13 cellular contexts compared by ENCODE assay signal in genomic region chr19:29679598-29680210, GRCh38. TPM values are rescaled to one million over a fixed set of nuclear protein-coding genes. Genes with fewer than 3 reads are reported as not detected.
DNase-seq lines count a peak whose midpoint lies in the region; ATAC-seq, FAIRE-seq and TF ChIP-seq lines count a peak whose summit lies in the region.
"Had no signal": no experiment of that assay in that cellular context is flagged by ENCODE, and none has a peak within 500 bp of the region (broad histone marks: within the 10 kb centered on the region; RNA-seq: fewer than 3 reads in every experiment).

No MANE protein-coding gene starts in this region.

- H3K27ac ChIP-seq in A549 (no peak overlapping the region), DND-41 (ENCODE audit: low read length) (peak overlapping the region; percentile 92), GM12878 (ENCODE audit: control insufficient read depth, insufficient read depth) (peak overlapping the region; percentile 86), colonic mucosa (no peak overlapping the region)

- FAIRE-seq in A549 (lab: Jason Lieb, UNC) (no peak), GM12878 (lab: Jason Lieb, UNC) (no peak)
- FAIRE-seq: keratinocyte had no signal

- POLR2A ChIA-PET in A549 (lab: Yijun Ruan, JAX) (no interaction called here), GM12878 (lab: Charles Lee) (interaction anchor here (1.0 kb wide), 1 partner anchor 15 kb away, joined by 3 read pairs; the partner anchor contains the start of gene PLEKHF1)

- peak overlapping the region; percentile 48 for H3K9ac ChIP-seq in DND-41 (ENCODE audit: low read depth, low read length)
- peak overlapping the region; percentile 34; the same call in 1 of the 2 replicates for H3K9ac ChIP-seq in GM12878 (ENCODE audit: control insufficient read depth, insufficient read depth, low read length)
- H3K9ac ChIP-seq in colonic mucosa (ENCODE audit: low read depth in 2 of 2, low read length in 2 of 2) = no peak overlapping the region

- H3K4me1 ChIP-seq in A549 (no peaks in the 10 kb centered on the region), DND-41 (ENCODE audit: insufficient read depth, low read length) (peaks cover 32% of the 10 kb centered on the region), GM12878 (ENCODE audit: control insufficient read depth, insufficient read depth, low read length) (peaks cover 27% of the 10 kb centered on the region), HAP-1 (no peaks in the 10 kb centered on the region; the same call in 1 of the 2 replicates), colonic mucosa (no peaks in the 10 kb centered on the region)

- H3K4me2 ChIP-seq in A549 (no peak overlapping the region), DND-41 (ENCODE audit: insufficient read depth, low read length) (peak overlapping the region; percentile 46), GM12878 (ENCODE audit: control insufficient read depth, insufficient read depth) (peak overlapping the region; percentile 83; the same call in 1 of the 2 replicates)
- H3K4me2 ChIP-seq: GM23338 had no signal

- TF ChIP-seq POLR2A in A549 (IDR thresholded peaks at IDR 0.05; ENCODE audit: low read length) (no peak), GM12878 (IDR thresholded peaks at IDR 0.05; ENCODE audit: low read depth, low read length) (no peak)

- H3K36me3 ChIP-seq in DND-41 (ENCODE audit: insufficient read depth, low read length) (peaks cover 20% of the 10 kb centered on the region), GM12878 (ENCODE audit: control insufficient read depth in 2 of 2, insufficient read depth in 2 of 2, low read length in 1 of 2) (peaks cover 0 to 28% of the 10 kb centered on the region in 2 experiments; a peak in 3 of 4 replicates), HAP-1 (replicated peaks) (peaks cover 6% of the 10 kb centered on the region; the same call in 1 of the 2 replicates), colonic mucosa (no peaks in the 10 kb centered on the region)

- SMC1A ChIA-PET in GM12878 (lab: Charles Lee; ENCODE audit: uncharacterized antibody, unreplicated experiment) = interaction anchor here (1.0 to 2.3 kb wide), 4 partner anchors 12 to 36 kb away, joined by 3 to 12 read pairs (median 3); partner anchors contain the start of gene PLEKHF1

- H3K79me2 ChIP-seq in DND-41 (ENCODE audit: insufficient read depth, low read length) (no peaks in the 10 kb centered on the region), GM12878 (ENCODE audit: control insufficient read depth, insufficient read depth, low read length) (peaks cover 2% of the 10 kb centered on the region)

- no TSS peak for BruUV-seq in GM12878 (replicated peaks; lab: Mats Ljungman, UMichigan)

- CTCF ChIA-PET in A549 (lab: Yijun Ruan, JAX) (interaction anchor here (1.0 to 9.4 kb wide), 5 partner anchors 14 to 68 kb away, joined by 3 to 78 read pairs (median 13); no protein-coding TSS in a partner anchor), GM12878 (lab: Yijun Ruan, JAX) (interaction anchor here (0.8 to 1.8 kb wide), 3 partner anchors 11 to 14 kb away, joined by 3 to 5 read pairs (median 5); partner anchors contain the start of gene PLEKHF1)

- ATAC-seq in A549 (no peak), DND-41 (ENCODE audit: insufficient read depth, low read depth) (no peak), GM12878 (no peak)
- ATAC-seq: GM23338 had no signal

- H3K4me3 ChIP-seq in A549 (no peak overlapping the region), DND-41 (ENCODE audit: low read depth in 1 of 2, low read length in 2 of 2) (no peak overlapping the region), GM12878 (0 out of 2 replicates have a peak overlapping the region, but pooled peaks have one; percentile 27), HAP-1 (no peak overlapping the region), colonic mucosa (no peak overlapping the region)
- H3K4me3 ChIP-seq: GM23338 had no signal

- H2AFZ ChIP-seq in DND-41 (ENCODE audit: low read depth, low read length) = 0 out of 2 replicates have a peak overlapping the region, but pooled peaks have one; percentile 68
- no peak overlapping the region for H2AFZ ChIP-seq in GM12878 (ENCODE audit: control insufficient read depth, low read depth, low read length)
- H2AFZ ChIP-seq: GM23338 had no signal

- TF ChIP-seq EP300 in A549 (IDR thresholded peaks at IDR 0.05) (no peak), GM12878 (IDR thresholded peaks at IDR 0.05; ENCODE audit: borderline replicate concordance in 1 of 2, control insufficient read depth in 1 of 2, low read depth in 2 of 2, low read length in 2 of 2) (no peak)

- WGBS in A549 (ENCODE audit: missing lambda C conversion rate) = 78% methylated on average over 9 of the region's 9 CpGs
- 74% methylated on average over 9 of the region's 9 CpGs for WGBS in GM12878 (ENCODE audit: insufficient coverage, insufficient replicate concordance, low lambda C conversion rate, missing lambda C conversion rate)

- H3K9me3 ChIP-seq in A549 = no peaks in the 10 kb centered on the region
- H3K9me3 ChIP-seq in DND-41 (ENCODE audit: insufficient read depth, low read length, severe bottlenecking) = no peaks in the 10 kb centered on the region
- no peaks in the 10 kb centered on the region for H3K9me3 ChIP-seq in GM12878 (replicated peaks; ENCODE audit: control insufficient read depth, insufficient read depth, low read length)
- no peaks in the 10 kb centered on the region for H3K9me3 ChIP-seq in HAP-1
- H3K9me3 ChIP-seq in colonic mucosa = no peaks in the 10 kb centered on the region

- no peak for TF ChIP-seq RAD21 in A549 (conservative IDR thresholded peaks at IDR 0.05 in 1 of 2, IDR thresholded peaks at IDR 0.05 in 1 of 2)
- no peak for TF ChIP-seq RAD21 in GM12878 (IDR thresholded peaks at IDR 0.05; ENCODE audit: insufficient read depth, low read depth, low read length)

- no peak for TF ChIP-seq CTCF in A549 (IDR thresholded peaks at IDR 0.05)
- TF ChIP-seq CTCF in DND-41 (IDR thresholded peaks at IDR 0.05; ENCODE audit: borderline replicate concordance, extremely low read depth, low read length, poor library complexity, severe bottlenecking) = no peak
- TF ChIP-seq CTCF in GM12878 (IDR thresholded peaks at IDR 0.05 in 2 of 3, conservative IDR thresholded peaks at IDR 0.05 in 1 of 3; ENCODE audit: control insufficient read depth in 2 of 3, extremely low read depth in 1 of 3, insufficient read depth in 1 of 3, low read depth in 3 of 3, low read length in 3 of 3) = no peak
- TF ChIP-seq CTCF in colonic mucosa (IDR thresholded peaks at IDR 0.05) = no peak

- H4K20me1 ChIP-seq in DND-41 (ENCODE audit: insufficient read depth, low read length) = no peaks in the 10 kb centered on the region
- H4K20me1 ChIP-seq in GM12878 (ENCODE audit: control insufficient read depth, insufficient read depth) = no peaks in the 10 kb centered on the region

- in situ Hi-C loops in GM12878 (cut with MboI) = no loop called here
- in situ Hi-C loops in HAP-1 (cut with MboI; ENCODE audit: low sequenced_read_pairs) = loop anchor here (25.0 kb wide), 1 partner anchor 467 kb away; the partner anchor contains the start of gene UQCRFS1

- RAD21 ChIA-PET in GM12878 (lab: Charles Lee; ENCODE audit: unreplicated experiment) = interaction anchor here (1.1 to 3.1 kb wide), 2 partner anchors 13 to 37 kb away, joined by 3 to 8 read pairs; no protein-coding TSS in a partner anchor

- no peaks in the 10 kb centered on the region for H3K27me3 ChIP-seq in DND-41 (ENCODE audit: insufficient read depth, low read length, poor library complexity)
- no peaks in the 10 kb centered on the region for H3K27me3 ChIP-seq in GM12878 (replicated peaks in 1 of 2; ENCODE audit: control insufficient read depth in 2 of 2, insufficient read depth in 2 of 2, low read length in 1 of 2)
- H3K27me3 ChIP-seq in HAP-1 (ENCODE audit: low read depth) = no peaks in the 10 kb centered on the region
- H3K27me3 ChIP-seq in colonic mucosa = no peaks in the 10 kb centered on the region

- DNase-seq in A549 (ENCODE audit: low read depth in 1 of 2, low spot score in 1 of 2) (no peak), DND-41 (peak; percentile 37), GM12878 (ENCODE audit: low read depth, low spot score) (no peak), posterior vena cava (ENCODE audit: low spot score) (peak; percentile 54), HAP-1 (ENCODE audit: low spot score in 2 of 2) (no peak), cerebellar nuclear complex (lab: John Stamatoyannopoulos, UW) (no peak), germinal center (ENCODE audit: low spot score) (no peak), colonic mucosa (no peak)
- DNase-seq: NCI-H1092, NCI-H774, SIG-M5 had no signal

- intact Hi-C loops in GM12878 (cut with micrococcal nuclease; ENCODE audit: unreplicated experiment) = no loop called here
- intact Hi-C loops in posterior vena cava (cut with DNase I) = no loop called here
- intact Hi-C loops in colonic mucosa (cut with DNase I) = no loop called here

RNA-seq across cellular contexts. Expression of gene PLEKHF1, which starts 14.4 kb away (rescaled TPM):
- polyA plus RNA-seq in A549 (2011; rRNA removed) (2.1 and 2.3 TPM in 2 replicates), A549 (2017; fragmentation: RNase III; extraction: RNeasy Plus Mini Kit Qiagen cat#74134 plus additional on column Dnase treatment) (4.1 to 4.4 TPM (median 4.2 TPM) in 3 replicates), GM12878 (2011; rRNA removed) (6.0 and 15.8 TPM in 2 replicates), GM12878 (2014; fragmentation: Illumina TruSeq; extraction: Trizol) (0.19 and 2.4 TPM in 2 replicates), GM12878 (2014; fragmentation: Nextera tagmentation; extraction: Ambion mirVana) (under 1 TPM; 0.10 to 0.31 TPM), GM12878 (2014; rRNA removed) (20.3 and 23.0 TPM in 2 replicates), GM12878 (2016; fragmentation: Nextera tagmentation; extraction: Ambion mirVana) (10 to 100 TPM; 14.8 to 19.5 TPM)
- 7.1 and 8.7 TPM in 2 replicates for polyA plus RNA-seq in A549 (2012; cell fraction: cytosol; rRNA removed)
- polyA plus RNA-seq in A549 (2012; cell fraction: nucleus; rRNA removed) = 9.8 and 13.2 TPM in 2 replicates
- polyA minus RNA-seq in A549 (2011; rRNA and poly(A)+ RNA removed) = 3.3 and 3.4 TPM in 2 replicates
- total RNA-seq in GM12878 (2013; cell fraction: nucleolus; rRNA removed) = 27.3 and 32.2 TPM in 2 replicates
- total RNA-seq in GM12878 (2014; rRNA removed) (18.6 and 20.2 TPM in 2 replicates), GM12878 (2014; rRNA removed; fragmentation: Illumina TruSeq; extraction: Trizol) (2.5 and 4.0 TPM in 2 replicates), GM12878 (2021) (17.6 and 19.1 TPM in 2 replicates), posterior vena cava (10 to 100 TPM; 20.7 to 21.0 TPM), colonic mucosa (1 to 10 TPM; 2.8 to 3.4 TPM)
- 1.8 TPM for polyA plus RNA-seq in GM12878 (2011; ENCODE audit: low read depth)
- polyA plus RNA-seq in GM12878 (2011; cell fraction: cytosol; rRNA removed) = 25.9 and 36.4 TPM in 2 replicates
- polyA plus RNA-seq in GM12878 (2011; cell fraction: nucleus; rRNA removed) = 40.4 and 43.7 TPM in 2 replicates
- polyA plus RNA-seq in GM12878 (2012) = 6.0 and 11.1 TPM in 2 replicates
- 11.6 and 26.6 TPM in 2 replicates for polyA minus RNA-seq in GM12878 (2011; rRNA and poly(A)+ RNA removed)
- polyA minus RNA-seq in GM12878 (2011; cell fraction: cytosol; rRNA and poly(A)+ RNA removed) = 13.9 and 17.0 TPM in 2 replicates
- 19.7 and 32.3 TPM in 2 replicates for polyA minus RNA-seq in GM12878 (2011; cell fraction: nucleus; rRNA and poly(A)+ RNA removed)

RNA-seq across cellular contexts. Expression of gene C19orf12, which starts 35.4 kb away (rescaled TPM):
- polyA plus RNA-seq in A549 (2011; rRNA removed) = 33.6 and 34.3 TPM in 2 replicates
- 30.8 and 40.5 TPM in 2 replicates for polyA plus RNA-seq in A549 (2012; cell fraction: cytosol; rRNA removed)
- polyA plus RNA-seq in A549 (2012; cell fraction: nucleus; rRNA removed) = 35.7 and 36.4 TPM in 2 replicates
- polyA plus RNA-seq in A549 (2017; fragmentation: RNase III; extraction: RNeasy Plus Mini Kit Qiagen cat#74134 plus additional on column Dnase treatment) = 35.2 to 36.1 TPM (median 35.2 TPM) in 3 replicates
- polyA minus RNA-seq in A549 (2011; rRNA and poly(A)+ RNA removed) = 11.6 and 15.1 TPM in 2 replicates
- total RNA-seq in GM12878 (2013; cell fraction: nucleolus; rRNA removed) = 24.8 and 33.3 TPM in 2 replicates
- 20.4 and 21.9 TPM in 2 replicates for total RNA-seq in GM12878 (2014; rRNA removed)
- total RNA-seq in GM12878 (2014; rRNA removed; fragmentation: Illumina TruSeq; extraction: Trizol) = 10.6 and 12.8 TPM in 2 replicates
- total RNA-seq in GM12878 (2021) = 20.9 and 21.6 TPM in 2 replicates
- 7.3 TPM for polyA plus RNA-seq in GM12878 (2011; ENCODE audit: low read depth)
- 23.5 and 24.9 TPM in 2 replicates for polyA plus RNA-seq in GM12878 (2011; rRNA removed)
- polyA plus RNA-seq in GM12878 (2011; cell fraction: cytosol; rRNA removed) = 22.2 and 29.7 TPM in 2 replicates
- polyA plus RNA-seq in GM12878 (2011; cell fraction: nucleus; rRNA removed) = 23.6 and 25.4 TPM in 2 replicates
- polyA plus RNA-seq in GM12878 (2012) = 13.2 and 14.9 TPM in 2 replicates
- 8.2 and 12.5 TPM in 2 replicates for polyA plus RNA-seq in GM12878 (2014; fragmentation: Illumina TruSeq; extraction: Trizol)
- 1 to 10 TPM; 2.3 to 6.6 TPM for polyA plus RNA-seq in GM12878 (2014; fragmentation: Nextera tagmentation; extraction: Ambion mirVana)
- polyA plus RNA-seq in GM12878 (2014; rRNA removed) = 19.6 and 22.6 TPM in 2 replicates
- polyA plus RNA-seq in GM12878 (2016; fragmentation: Nextera tagmentation; extraction: Ambion mirVana) = 10 to 100 TPM; 20.0 to 20.5 TPM
- 9.3 and 15.4 TPM in 2 replicates for polyA minus RNA-seq in GM12878 (2011; rRNA and poly(A)+ RNA removed)
- polyA minus RNA-seq in GM12878 (2011; cell fraction: cytosol; rRNA and poly(A)+ RNA removed) = 6.0 and 7.4 TPM in 2 replicates
- 5.3 and 8.3 TPM in 2 replicates for polyA minus RNA-seq in GM12878 (2011; cell fraction: nucleus; rRNA and poly(A)+ RNA removed)
- 10 to 100 TPM; 26.7 to 29.8 TPM for total RNA-seq in posterior vena cava
- total RNA-seq in colonic mucosa = 10 to 100 TPM; 15.2 to 15.3 TPM

Comparison
In these comparisons a context has a peak if more than half of its experiments do, and no peak if none do; other contexts are left out.
1. DNase-seq: peak in DND-41 (single experiment) and posterior vena cava (single experiment); none in A549 (0 of 2), GM12878 (single experiment), HAP-1 (0 of 2), cerebellar nuclear complex (0 of 2), germinal center (single experiment) and colonic mucosa (single experiment).
2. H3K27ac ChIP-seq: peak in DND-41 (single experiment) and GM12878 (single experiment); none in A549 (0 of 2) and colonic mucosa (single experiment).
3. H3K9ac ChIP-seq: peak in DND-41 (single experiment) and GM12878 (single experiment); none in colonic mucosa (0 of 2).